ENCODE assay signal across 8 cellular contexts in the genomic region with DNA sequence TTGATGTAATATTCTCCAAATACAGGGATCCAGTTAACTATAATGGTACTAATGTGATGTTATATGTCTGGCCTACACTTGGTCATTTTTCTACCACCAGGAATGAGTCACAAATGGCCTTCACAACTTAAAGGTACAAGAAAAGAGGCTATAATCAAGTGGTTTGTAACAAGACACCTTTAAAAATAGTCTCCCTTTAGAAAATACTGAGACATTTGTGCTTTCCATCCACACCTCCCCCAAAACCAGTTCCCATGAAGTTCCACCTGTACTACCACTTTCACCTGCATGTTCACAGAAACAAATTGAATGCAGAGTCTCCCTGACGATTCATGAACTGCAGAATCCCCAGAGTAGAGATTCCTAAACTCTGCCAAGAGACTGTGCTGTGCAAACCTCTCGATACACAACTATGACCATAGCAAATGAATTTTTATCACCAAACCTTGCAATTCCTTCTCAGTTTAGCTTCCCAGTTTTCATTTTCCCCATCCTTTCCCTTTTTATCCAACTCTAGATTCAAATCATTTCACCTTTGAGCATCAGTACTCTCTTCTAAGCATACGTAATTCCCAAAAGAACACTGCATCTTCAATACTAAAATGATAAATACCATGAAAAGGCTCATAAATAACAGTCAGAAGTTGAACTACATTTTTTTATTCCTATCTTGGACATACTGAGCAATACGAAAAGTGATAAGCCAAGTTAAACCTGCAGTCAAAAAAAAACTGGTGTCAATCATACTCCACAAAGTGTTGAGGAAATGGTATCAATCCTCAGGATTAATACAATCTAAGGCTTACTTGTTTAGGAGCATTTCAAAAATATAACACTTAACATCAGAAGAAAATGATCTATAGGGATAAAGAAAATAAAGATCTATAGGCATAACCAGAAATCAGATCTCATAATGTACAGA. TPM values are rescaled to one million over a fixed set of nuclear protein-coding genes. Genes with fewer than 3 reads are reported as not detected.
DNase-seq lines count a peak whose midpoint lies in the region; ATAC-seq, FAIRE-seq and TF ChIP-seq lines count a peak whose summit lies in the region.

No MANE protein-coding gene starts in this region.

- H3K4me3 Mint-ChIP-seq in memory B cell = peak overlapping the region; percentile 100

- H3K27me3 Mint-ChIP-seq in memory B cell = no peaks in the 10 kb centered on the region

- no peaks in the 10 kb centered on the region for H3K27me3 ChIP-seq in A673 (replicated peaks; ENCODE audit: insufficient read depth, low read depth, low read length, poor library complexity)

- no TSS peak for BruUV-seq in A673 (replicated peaks; lab: Mats Ljungman, UMichigan)

- peaks cover 33% of the 10 kb centered on the region for H3K36me3 ChIP-seq in A673 (ENCODE audit: insufficient read depth, low read length, poor library complexity, severe bottlenecking)

- in situ Hi-C loops in astrocyte of the cerebellum (cut with HindIII; ENCODE audit: low sequenced_read_pairs) = no loop called here

- no peak for FAIRE-seq in urothelium cell line (lab: Jason Lieb, UNC)

- TF ChIP-seq CTCF in A673 (conservative IDR thresholded peaks at IDR 0.05; ENCODE audit: low read depth, low read length) = no peak
- no peak for TF ChIP-seq CTCF in astrocyte of the cerebellum (IDR thresholded peaks at IDR 0.05; ENCODE audit: low read depth, low read length, missing control alignments)

- no peak for ATAC-seq in memory B cell (ENCODE audit: low read depth)
- ATAC-seq in GM19035 (IDR thresholded peaks at IDR 0.05; ENCODE audit: unreplicated experiment) = no peak

- peaks cover 43% of the 10 kb centered on the region for H3K36me3 Mint-ChIP-seq in memory B cell

- no peak for DNase-seq in A673 (ENCODE audit: low spot score)
- DNase-seq in HEK293T (ENCODE audit: extremely low spot score) = no peak
- no peak for DNase-seq in astrocyte of the cerebellum (ENCODE audit: low read depth)
- no peak for DNase-seq in memory B cell (ENCODE audit: low spot score in 2 of 2)
- DNase-seq in urothelium cell line (ENCODE audit: low spot score) = no peak
- DNase-seq in occipital lobe (lab: John Stamatoyannopoulos, UW) = no peak
- no peak for DNase-seq in ecto neural progenitor cell (ENCODE audit: low spot score)

- intact Hi-C loops in A673 (cut with micrococcal nuclease; ENCODE audit: unreplicated experiment) = loop anchor here (5.0 kb wide), 3 partner anchors 108 to 758 kb away; no protein-coding TSS in a partner anchor

- no peak overlapping the region for H3K27ac ChIP-seq in A673 (ENCODE audit: low read depth, low read length, poor library complexity, severe bottlenecking)

- CTCF ChIA-PET in A673 (lab: Charles Lee) (no interaction called here), HEK293T (lab: Yijun Ruan, JAX) (no interaction called here)

- H3K9me3 ChIP-seq in A673 (ENCODE audit: low read depth, low read length, poor library complexity, severe bottlenecking) = no peaks in the 10 kb centered on the region

- POLR2A ChIA-PET in A673 (lab: Charles Lee; ENCODE audit: low non-redundant PET) = no interaction called here
- POLR2A ChIA-PET in HEK293T (lab: Yijun Ruan, JAX) = no interaction called here

- peak overlapping the region; percentile 84 for H3K27ac Mint-ChIP-seq in memory B cell

- peaks cover 40% of the 10 kb centered on the region for H3K4me1 Mint-ChIP-seq in memory B cell

- H3K4me1 ChIP-seq in A673 (ENCODE audit: insufficient read depth, low read length, poor library complexity, severe bottlenecking) = peaks cover 67% of the 10 kb centered on the region

- no peaks in the 10 kb centered on the region for H3K9me3 Mint-ChIP-seq in memory B cell

- peak overlapping the region; percentile 96 for H3K4me3 ChIP-seq in A673 (ENCODE audit: low read depth, low read length, poor library complexity, severe bottlenecking)
- peak overlapping the region; percentile 79 for H3K4me3 ChIP-seq in astrocyte of the cerebellum (ENCODE audit: low read depth, low read length)

TF ChIP-seq in HEK293T, 16 proteins besides CTCF, POLR2A, EP300 and RAD21:
- TF ChIP-seq SP1 (IDR thresholded peaks at IDR 0.05) = no peak
- TF ChIP-seq TARDBP (IDR thresholded peaks at IDR 0.05) = no peak
- TF ChIP-seq SUZ12 (IDR thresholded peaks at IDR 0.05) = no peak
- TF ChIP-seq, protein P1, sequence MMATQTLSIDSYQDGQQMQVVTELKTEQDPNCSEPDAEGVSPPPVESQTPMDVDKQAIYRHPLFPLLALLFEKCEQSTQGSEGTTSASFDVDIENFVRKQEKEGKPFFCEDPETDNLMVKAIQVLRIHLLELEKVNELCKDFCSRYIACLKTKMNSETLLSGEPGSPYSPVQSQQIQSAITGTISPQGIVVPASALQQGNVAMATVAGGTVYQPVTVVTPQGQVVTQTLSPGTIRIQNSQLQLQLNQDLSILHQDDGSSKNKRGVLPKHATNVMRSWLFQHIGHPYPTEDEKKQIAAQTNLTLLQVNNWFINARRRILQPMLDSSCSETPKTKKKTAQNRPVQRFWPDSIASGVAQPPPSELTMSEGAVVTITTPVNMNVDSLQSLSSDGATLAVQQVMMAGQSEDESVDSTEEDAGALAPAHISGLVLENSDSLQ (IDR thresholded peaks at IDR 0.05) = peak; percentile 56; the same call in 1 of the 2 replicates
- no peak for TF ChIP-seq CTBP1 (IDR thresholded peaks at IDR 0.05; ENCODE audit: borderline replicate concordance)

RNA-seq across cellular contexts. Expression of a gene that starts 5.8 kb away (rescaled TPM):
- total RNA-seq in A673 (2021) (18.0 and 23.2 TPM in 2 replicates), occipital lobe (22.8 TPM)
